Comparison of ENCODE assay signal across 27 cellular contexts in genomic region chr7:38546763-38547162, GRCh38.
"Had no signal": no experiment of that assay in that cellular context is flagged by ENCODE, and none has a peak within 500 bp of the region (broad histone marks: within the 10 kb centered on the region; RNA-seq: fewer than 3 reads in every experiment).

No MANE protein-coding gene starts in this region.

- H3K4me1 Mint-ChIP-seq: stimulated activated naive B cell treated with anti-CD40 and anti-IgM and Interleukin-4, amounts not matched to agents 10 μg/mL and 1 μg/mL and 100 μg/mL, for 72 hours had no signal

- H3K36me3 Mint-ChIP-seq: neural progenitor cell; stimulated activated effector memory CD8-positive, alpha-beta T cell treated with anti-CD3 and anti-CD28 coated beads, Interleukin-12 subunit alpha, Interleukin-12 subunit beta, amount 100 ng/mL, for 72 hours; stimulated activated naive B cell treated with anti-CD40 and anti-IgM and Interleukin-4, amounts not matched to agents 10 μg/mL and 1 μg/mL and 100 μg/mL, for 72 hours had no signal

- H3K9ac ChIP-seq: neural progenitor cell, parathyroid adenoma had no signal

- H3K4me1 ChIP-seq: parathyroid adenoma, psoas muscle, right lobe of liver, sigmoid colon, stomach, thyroid gland, tibial nerve, upper lobe of left lung, vagina had no signal

- H3K9me3 Mint-ChIP-seq: nephron; neural progenitor cell; stimulated activated effector memory CD8-positive, alpha-beta T cell treated with anti-CD3 and anti-CD28 coated beads, Interleukin-12 subunit alpha, Interleukin-12 subunit beta, amount 100 ng/mL, for 72 hours; stimulated activated naive B cell treated with anti-CD40 and anti-IgM and Interleukin-4, amounts not matched to agents 10 μg/mL and 1 μg/mL and 100 μg/mL, for 72 hours; stimulated activated naive CD8-positive, alpha-beta T cell treated with anti-CD3 and anti-CD28 coated beads, Interleukin-15, Interleukin-2, amounts not matched to agents 100 ng/mL and 50 ng/mL, for 24 hours had no signal

- H3K4me3 ChIP-seq: neural progenitor cell, ovary, psoas muscle, right lobe of liver, sigmoid colon, stomach, thoracic aorta, thyroid gland, tibial nerve, upper lobe of left lung, vagina had no signal

- H3K79me2 ChIP-seq: parathyroid adenoma had no signal

- H3K4me3 Mint-ChIP-seq: nephron; neural progenitor cell; stimulated activated effector memory CD8-positive, alpha-beta T cell treated with anti-CD3 and anti-CD28 coated beads, Interleukin-12 subunit alpha, Interleukin-12 subunit beta, amount 100 ng/mL, for 72 hours; stimulated activated naive B cell treated with anti-CD40 and anti-IgM and Interleukin-4, amounts not matched to agents 10 μg/mL and 1 μg/mL and 100 μg/mL, for 72 hours; stimulated activated naive CD8-positive, alpha-beta T cell treated with anti-CD3 and anti-CD28 coated beads, Interleukin-15, Interleukin-2, amounts not matched to agents 100 ng/mL and 50 ng/mL, for 24 hours had no signal

- DNase-seq: occipital lobe; ovary; posterior cingulate gyrus; psoas muscle; right cardiac atrium; right lobe of liver; sigmoid colon; small intestine; stimulated activated CD4-positive, alpha-beta T cell treated with anti-CD3 and anti-CD28 coated beads, Interleukin-15, amount 100 ng/mL, for 24 hours; stimulated activated CD4-positive, alpha-beta T cell treated with anti-CD3 and anti-CD28 coated beads, Interleukin-2, amount 100 ng/mL, for 24 hours; stimulated activated CD4-positive, alpha-beta T cell treated with anti-CD3 and anti-CD28 coated beads, Interleukin-2, amount 100 ng/mL, for 48 hours; stimulated activated CD4-positive, alpha-beta T cell treated with anti-CD3 and anti-CD28 coated beads, Interleukin-4, amount 100 ng/mL, for 24 hours; stimulated activated naive B cell treated with anti-CD40 and anti-IgM and Interleukin-4, amounts not matched to agents 10 μg/mL and 1 μg/mL and 100 μg/mL, for 72 hours; stimulated activated naive CD4-positive, alpha-beta T cell treated with Interleukin-2 at 50 U/mL for 16 hours; stomach; thyroid gland; trophoblast cell; upper lobe of left lung had no signal

- H3K36me3 ChIP-seq: neural progenitor cell, ovary, right lobe of liver, sigmoid colon, stomach, thoracic aorta, thyroid gland, tibial nerve, upper lobe of left lung, vagina had no signal

- H3K27ac Mint-ChIP-seq: nephron; neural progenitor cell; progenitor cell of endocrine pancreas; stimulated activated effector memory CD8-positive, alpha-beta T cell treated with anti-CD3 and anti-CD28 coated beads, Interleukin-12 subunit alpha, Interleukin-12 subunit beta, amount 100 ng/mL, for 72 hours; stimulated activated naive B cell treated with anti-CD40 and anti-IgM and Interleukin-4, amounts not matched to agents 10 μg/mL and 1 μg/mL and 100 μg/mL, for 72 hours; stimulated activated naive CD8-positive, alpha-beta T cell treated with anti-CD3 and anti-CD28 coated beads, Interleukin-15, Interleukin-2, amounts not matched to agents 100 ng/mL and 50 ng/mL, for 24 hours had no signal

- H3K27ac ChIP-seq: neural progenitor cell, ovary, parathyroid adenoma, psoas muscle, right lobe of liver, sigmoid colon, stomach, thoracic aorta, thyroid gland, tibial nerve, upper lobe of left lung, vagina had no signal

- H3K27me3 ChIP-seq: neural progenitor cell, ovary, right lobe of liver, sigmoid colon, stomach, thyroid gland, tibial nerve, upper lobe of left lung, vagina had no signal

- H3K9me3 ChIP-seq: ovary, psoas muscle, right lobe of liver, sigmoid colon, stomach, thoracic aorta, thyroid gland, tibial nerve, upper lobe of left lung, vagina had no signal

- ATAC-seq: psoas muscle; right cardiac atrium; right lobe of liver; stimulated activated effector memory CD8-positive, alpha-beta T cell treated with anti-CD3 and anti-CD28 coated beads, Interleukin-12 subunit alpha, Interleukin-12 subunit beta, amount 100 ng/mL, for 72 hours; stimulated activated naive B cell treated with anti-CD40 and anti-IgM and Interleukin-4, amounts not matched to agents 10 μg/mL and 1 μg/mL and 100 μg/mL, for 72 hours had no signal

- H3K4me2 ChIP-seq: neural progenitor cell had no signal

- H2AFZ ChIP-seq: neural progenitor cell, parathyroid adenoma had no signal
